In genomic region chr16:820730-821129, GRCh38 we compare ENCODE assay signal across 23 cellular contexts. TPM values are rescaled to one million over a fixed set of nuclear protein-coding genes. Genes with fewer than 3 reads are reported as not detected.
"Had no signal": no experiment of that assay in that cellular context is flagged by ENCODE, and none has a peak within 500 bp of the region (broad histone marks: within the 10 kb centered on the region; RNA-seq: fewer than 3 reads in every experiment).

No MANE protein-coding gene starts in this region.

- DNase-seq: KBM-7, NCI-H1092, NCI-H1105 treated with DMSO at 0.1 percent for 48 hours, NCI-H1417 treated with DMSO at 0.1 percent for 48 hours, NCI-H146, NCI-H187 treated with DMSO at 0.1 percent for 48 hours, NCI-H2029 treated with DMSO at 0.1 percent for 48 hours, NCI-H2107, NCI-H2227 treated with DMSO at 0.1 percent for 48 hours, NCI-H446 treated with DMSO at 0.1 percent for 48 hours, NCI-H510A treated with DMSO at 0.1 percent for 48 hours, NCI-H526, NCI-H774, Right ventricle myocardium superior, RPMI8226, SIG-M5 had no signal

- H3K36me3 ChIP-seq: SJSA1 had no signal

- H3K4me3 ChIP-seq: SJSA1, SK-N-MC had no signal

- H3K27ac ChIP-seq: SJSA1, SK-N-MC had no signal

- H3K9me3 ChIP-seq: SJSA1 had no signal

- FAIRE-seq: RCC 7860 had no signal

RNA-seq across cellular contexts. Expression of gene GNG13, which starts 20.2 kb away (rescaled TPM):
- total RNA-seq: HT1080; LHCN-M2; MCF 10A; Right ventricle myocardium superior; SJSA1; T-helper 1 cell treated with Interleukin-12 subunit alpha and Interleukin-12 subunit beta and Interleukin-4 antibody, amounts not matched to agents 30 ng/mL and 1 ng/mL, for 36 hours had no signal
